10 cellular contexts compared by ENCODE assay signal in genomic region chr9:130432796-130433167, GRCh38. TPM values are rescaled to one million over a fixed set of nuclear protein-coding genes. Genes with fewer than 3 reads are reported as not detected.
DNase-seq lines count a peak whose midpoint lies in the region; ATAC-seq, FAIRE-seq and TF ChIP-seq lines count a peak whose summit lies in the region.
"Had no signal": no experiment of that assay in that cellular context is flagged by ENCODE, and none has a peak within 500 bp of the region (broad histone marks: within the 10 kb centered on the region; RNA-seq: fewer than 3 reads in every experiment).

No MANE protein-coding gene starts in this region.

- no peak for FAIRE-seq in D721Med (lab: Jason Lieb, UNC)

- H2AFZ ChIP-seq in OCI-LY7 (ENCODE audit: low read length): no peak overlapping the region

- H3K4me1 ChIP-seq in heart right ventricle: peaks cover 0 to 19% (median 9%) of the 10 kb centered on the region in 9 donors
- peaks cover 12% of the 10 kb centered on the region for H3K4me1 ChIP-seq in ectodermal cell (ENCODE audit: control insufficient read depth, insufficient read depth, low read length)
- no peaks in the 10 kb centered on the region for H3K4me1 ChIP-seq in mesendoderm (ENCODE audit: control insufficient read depth, low read depth, low read length)
- peaks cover 5 to 12% (median 9%) of the 10 kb centered on the region in 4 donors for H3K4me1 ChIP-seq in upper lobe of left lung
- no peaks in the 10 kb centered on the region for H3K4me1 ChIP-seq in OCI-LY7 (ENCODE audit: insufficient read depth, low read length, poor library complexity, severe bottlenecking)

- H3K4ac ChIP-seq in mesendoderm (ENCODE audit: low read depth, low read length): no peak overlapping the region

- H3K23ac ChIP-seq in mesendoderm (ENCODE audit: low read length): peak overlapping the region; percentile 81

- H3K4me3 ChIP-seq in heart right ventricle (peak overlapping the region in 8 of 10 donors; percentile 6 to 50 (median 38)), ectodermal cell (ENCODE audit: insufficient read depth, low read depth, low read length) (peak overlapping the region; percentile 36), mesendoderm (ENCODE audit: low read length) (no peak overlapping the region), upper lobe of left lung (peak overlapping the region in 3 of 4 donors; percentile 21 to 42 (median 34)), OCI-LY7 (ENCODE audit: low read depth, low read length, poor library complexity, severe bottlenecking) (no peak overlapping the region)
- H3K4me3 ChIP-seq: BLaER1 treated with 17β-estradiol and CSF1 and Interleukin-3, amounts not matched to agents 10 nM and 100 nM had no signal

- peak overlapping the region; percentile 92 for H3K4me2 ChIP-seq in mesendoderm (ENCODE audit: low read length)
- H3K4me2 ChIP-seq in OCI-LY7 (ENCODE audit: low read length): no peak overlapping the region

- H3K79me2 ChIP-seq in mesendoderm (ENCODE audit: control insufficient read depth, insufficient read depth, low read length): no peaks in the 10 kb centered on the region
- no peaks in the 10 kb centered on the region for H3K79me2 ChIP-seq in OCI-LY7 (ENCODE audit: insufficient read depth, low read depth, low read length)

- H3K9me2 ChIP-seq in OCI-LY7 (ENCODE audit: insufficient read depth, low read length): no peaks in the 10 kb centered on the region

- H3K9ac ChIP-seq in mesendoderm (ENCODE audit: low read length): peak overlapping the region; percentile 69
- H3K9ac ChIP-seq: BLaER1 treated with 17β-estradiol and CSF1 and Interleukin-3, amounts not matched to agents 10 nM and 100 nM had no signal

- no peak overlapping the region for H2AK5ac ChIP-seq in mesendoderm (ENCODE audit: low read length)

- no peak overlapping the region for H4K5ac ChIP-seq in mesendoderm (ENCODE audit: low read length)

- CTCF ChIA-PET in OCI-LY7 (lab: Charles Lee; ENCODE audit: unreplicated experiment): no interaction called here

- H2BK15ac ChIP-seq in mesendoderm (replicated peaks; ENCODE audit: low read depth): no peak overlapping the region

- H3K27ac ChIP-seq in heart right ventricle (no peak overlapping the region), ectodermal cell (ENCODE audit: insufficient read depth, low read depth, low read length, poor library complexity, severe bottlenecking) (no peak overlapping the region), mesendoderm (ENCODE audit: low read depth, low read length) (no peak overlapping the region), upper lobe of left lung (no peak overlapping the region), OCI-LY7 (ENCODE audit: low read depth, low read length, poor library complexity, severe bottlenecking) (no peak overlapping the region)

- no peak overlapping the region for H3K18ac ChIP-seq in mesendoderm (ENCODE audit: low read length)

- ATAC-seq in heart right ventricle (peak in 4 of 8 donors; percentile 3 to 14 (median 8)), Right ventricle myocardium inferior (no peak), upper lobe of left lung (ENCODE audit: low FRiP score in 2 of 2) (no peak), HG03571 (IDR thresholded peaks at IDR 0.05; ENCODE audit: unreplicated experiment) (no peak)

- no peak overlapping the region for H2BK5ac ChIP-seq in mesendoderm (ENCODE audit: low read length)

- TF ChIP-seq POLR2A in upper lobe of left lung (IDR thresholded peaks at IDR 0.05): no peak

- H3K56ac ChIP-seq in mesendoderm (ENCODE audit: low read length): peak overlapping the region; percentile 92

- H2BK120ac ChIP-seq in mesendoderm (ENCODE audit: low read depth, low read length): no peak overlapping the region

- H3K9me3 ChIP-seq in heart right ventricle (no peaks in the 10 kb centered on the region), ectodermal cell (ENCODE audit: control insufficient read depth, low read length) (no peaks in the 10 kb centered on the region), upper lobe of left lung (peaks cover 0 to 12% (median 3%) of the 10 kb centered on the region in 4 donors), OCI-LY7 (ENCODE audit: low read length) (no peaks in the 10 kb centered on the region)

- intact Hi-C loops in heart right ventricle (cut with DNase I): loop anchor here in 1 of 10 donors (10.0 kb wide), 1 partner anchor 58 kb away; no protein-coding TSS in a partner anchor
- intact Hi-C loops in Right ventricle myocardium inferior (cut with DNase I): loop anchor here (5.0 kb wide), 1 partner anchor 190 kb away; no protein-coding TSS in a partner anchor
- intact Hi-C loops in OCI-LY7 (cut with micrococcal nuclease; ENCODE audit: unreplicated experiment): no loop called here

- no peak overlapping the region for H4K8ac ChIP-seq in mesendoderm (ENCODE audit: low read depth, low read length)

- H3K27me3 ChIP-seq in heart right ventricle (peaks cover 0 to 26% (median 18%) of the 10 kb centered on the region in 7 donors), ectodermal cell (ENCODE audit: control insufficient read depth, insufficient read depth, low read length, poor library complexity, severe bottlenecking) (peaks cover 28% of the 10 kb centered on the region), mesendoderm (ENCODE audit: insufficient read depth, low read length, poor library complexity) (peaks cover 2% of the 10 kb centered on the region), upper lobe of left lung (peaks cover 0 to 15% (median 6%) of the 10 kb centered on the region in 4 donors)

- POLR2A ChIA-PET in OCI-LY7 (lab: Charles Lee): no interaction called here

- no peak for DNase-seq in heart right ventricle
- no peak for DNase-seq in Right ventricle myocardium inferior (ENCODE audit: missing footprints)
- DNase-seq in mesendoderm: no peak
- DNase-seq in upper lobe of left lung: no peak
- DNase-seq in D721Med (ENCODE audit: insufficient read length, low spot score): no peak
- DNase-seq in OCI-LY7 (ENCODE audit: low spot score): no peak
- DNase-seq: naive B cell had no signal

- TF ChIP-seq CTCF in heart right ventricle (IDR thresholded peaks at IDR 0.05) (no peak), upper lobe of left lung (IDR thresholded peaks at IDR 0.05) (no peak), D721Med (IDR thresholded peaks at IDR 0.05; ENCODE audit: insufficient read depth, missing control alignments) (no peak), OCI-LY7 (conservative IDR thresholded peaks at IDR 0.05; ENCODE audit: low read length) (no peak)

- no TSS peak for BruUV-seq in OCI-LY7 (replicated peaks; lab: Mats Ljungman, UMichigan)

- no peaks in the 10 kb centered on the region for H4K20me1 ChIP-seq in OCI-LY7 (ENCODE audit: insufficient read depth, low read length)
- H4K20me1 ChIP-seq: BLaER1 treated with 17β-estradiol and CSF1 and Interleukin-3, amounts not matched to agents 10 nM and 100 nM had no signal

- no peaks in the 10 kb centered on the region for H3K79me1 ChIP-seq in mesendoderm (ENCODE audit: low read length)

- no peak for TF ChIP-seq EP300 in upper lobe of left lung (IDR thresholded peaks at IDR 0.05)

- no peaks in the 10 kb centered on the region for H3K36me3 ChIP-seq in heart right ventricle
- no peaks in the 10 kb centered on the region for H3K36me3 ChIP-seq in ectodermal cell (ENCODE audit: control insufficient read depth, insufficient read depth, low read length)
- H3K36me3 ChIP-seq in mesendoderm (ENCODE audit: control insufficient read depth, insufficient read depth, low read length): no peaks in the 10 kb centered on the region
- H3K36me3 ChIP-seq in upper lobe of left lung: no peaks in the 10 kb centered on the region
- no peaks in the 10 kb centered on the region for H3K36me3 ChIP-seq in OCI-LY7 (ENCODE audit: insufficient read depth, low read length)
- H3K36me3 ChIP-seq: BLaER1 treated with 17β-estradiol and CSF1 and Interleukin-3, amounts not matched to agents 10 nM and 100 nM had no signal

- 66 to 67% methylated on average over 16 of the region's 16 CpGs for WGBS in heart right ventricle, 2 donors
- WGBS in ectodermal cell, 2 experiments: 63 to 65% methylated on average over 16 of the region's 16 CpGs
- no CpG with 5 or more reads among the region's 16 CpGs for WGBS in mesendoderm (ENCODE audit: extremely low coverage, insufficient coverage, low lambda C conversion rate)
- WGBS in upper lobe of left lung, 2 donors: 66 to 87% methylated on average over 3 to 13 of the region's 16 CpGs

RNA-seq across cellular contexts. Expression of gene ASS1, which starts 12.0 kb away (rescaled TPM):
- total RNA-seq in heart right ventricle: 100 to 1,000 TPM in 1 of 10 donors, 10 to 100 TPM in 9; 27.4 to 116 (median 41.5) TPM
- polyA plus RNA-seq in heart right ventricle: 100 to 1,000 TPM in 1 of 2 donors, 10 to 100 TPM in 1; 74.9 to 147 TPM
- total RNA-seq in Right ventricle myocardium inferior: 84.8 TPM
- 52.4 TPM for polyA plus RNA-seq in ectodermal cell (2013, experiment 1 of 4)
- polyA plus RNA-seq in ectodermal cell (2013, experiment 2 of 4): 41.4 TPM
- polyA plus RNA-seq in ectodermal cell (2013, experiment 3 of 4): 31.3 TPM
- polyA plus RNA-seq in ectodermal cell (2013, experiment 4 of 4): 32.5 TPM
- polyA plus RNA-seq in mesendoderm (2013, experiment 1 of 2): 17.2 TPM
- 17.0 TPM for polyA plus RNA-seq in mesendoderm (2013, experiment 2 of 2)
- 100 to 1,000 TPM in 1 of 6 donors, 10 to 100 TPM in 5; 31.4 to 104 (median 66.3) TPM for total RNA-seq in upper lobe of left lung
- total RNA-seq in OCI-LY7 (2014; rRNA removed; shearing (Covaris generic)): 13.6 and 16.3 TPM in 2 replicates
- total RNA-seq in OCI-LY7 (2022): 0.70 and 0.76 TPM in 2 replicates

Comparison
In these comparisons a context has a peak if more than half of its experiments do, and no peak if none do; other contexts are left out.
1. H3K4me3 ChIP-seq: peak in heart right ventricle (8 of 10), ectodermal cell (single experiment) and upper lobe of left lung (3 of 4); none in mesendoderm (single experiment) and OCI-LY7 (single experiment).